ENCODE assay signal across 8 cellular contexts in the genomic region with DNA sequence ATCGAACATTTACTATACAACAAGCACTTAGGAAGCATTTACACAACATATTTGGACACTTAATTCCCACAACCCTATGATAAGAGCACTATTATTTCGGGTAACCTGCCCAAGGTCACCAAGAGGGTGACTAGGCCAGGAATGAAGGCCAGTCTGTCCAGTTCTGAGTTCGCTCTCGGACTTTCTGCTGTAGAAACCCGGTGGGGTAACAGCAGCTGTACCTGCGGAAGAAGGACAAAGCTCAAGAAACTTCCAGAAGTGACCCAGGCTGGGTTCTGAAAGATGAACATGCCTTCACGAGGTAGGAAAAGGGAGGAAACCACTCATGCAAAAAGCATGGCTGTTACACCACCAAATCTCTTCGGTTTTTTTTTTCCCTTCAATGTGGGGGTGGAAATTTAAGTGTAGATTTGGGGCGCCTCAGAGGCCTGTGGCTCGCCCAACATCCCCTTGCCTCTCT. TPM values are rescaled to one million over a fixed set of nuclear protein-coding genes. Genes with fewer than 3 reads are reported as not detected.
DNase-seq lines count a peak whose midpoint lies in the region; ATAC-seq lines count a peak whose summit lies in the region.

No MANE protein-coding gene starts in this region.

- H3K9me3 ChIP-seq in stomach smooth muscle (ENCODE audit: control insufficient read depth in 2 of 2, low read length in 2 of 2) = no peaks in the 10 kb centered on the region

- H3K36me3 Mint-ChIP-seq in activated T-helper 2 cell treated with anti-CD3 and anti-CD28 coated beads, Interferon-gamma antibody, Interleukin-2, Interleukin-4, amounts not matched to agents 10 μg/mL and 5 μg/mL and 100 μg/mL, durations not matched to agents 14 hours and 24 hours and 36 hours (ENCODE audit: low read depth) = no peaks in the 10 kb centered on the region
- peaks cover 0 to under 1% (median 0%) of the 10 kb centered on the region in 3 donors for H3K36me3 Mint-ChIP-seq in immature natural killer cell

- H3K4me1 Mint-ChIP-seq in activated T-helper 2 cell treated with anti-CD3 and anti-CD28 coated beads, Interferon-gamma antibody, Interleukin-2, Interleukin-4, amounts not matched to agents 10 μg/mL and 5 μg/mL and 100 μg/mL, durations not matched to agents 14 hours and 24 hours and 36 hours (ENCODE audit: low read depth) = peaks cover 11% of the 10 kb centered on the region
- H3K4me1 Mint-ChIP-seq in immature natural killer cell = peaks cover 15 to 18% of the 10 kb centered on the region in 2 donors

- peak overlapping the region; percentile 65 to 83 for H3K9ac ChIP-seq in stomach smooth muscle (ENCODE audit: low read length in 2 of 2)

- H3K4me1 ChIP-seq in stomach smooth muscle (ENCODE audit: control insufficient read depth, insufficient read depth, low read length) = peaks cover 7% of the 10 kb centered on the region

- H3K9me3 Mint-ChIP-seq in activated T-helper 2 cell treated with anti-CD3 and anti-CD28 coated beads, Interferon-gamma antibody, Interleukin-2, Interleukin-4, amounts not matched to agents 10 μg/mL and 5 μg/mL and 100 μg/mL, durations not matched to agents 14 hours and 24 hours and 36 hours = no peaks in the 10 kb centered on the region
- no peaks in the 10 kb centered on the region for H3K9me3 Mint-ChIP-seq in immature natural killer cell

- peaks cover 4% of the 10 kb centered on the region for H3K27me3 Mint-ChIP-seq in activated T-helper 2 cell treated with anti-CD3 and anti-CD28 coated beads, Interferon-gamma antibody, Interleukin-2, Interleukin-4, amounts not matched to agents 10 μg/mL and 5 μg/mL and 100 μg/mL, durations not matched to agents 14 hours and 24 hours and 36 hours (ENCODE audit: low read depth)
- peaks cover 4 to 10% (median 5%) of the 10 kb centered on the region in 3 donors for H3K27me3 Mint-ChIP-seq in immature natural killer cell (ENCODE audit: low read depth in 3 of 3)

- peak overlapping the region; percentile 95 for H3K4me3 Mint-ChIP-seq in activated T-helper 2 cell treated with anti-CD3 and anti-CD28 coated beads, Interferon-gamma antibody, Interleukin-2, Interleukin-4, amounts not matched to agents 10 μg/mL and 5 μg/mL and 100 μg/mL, durations not matched to agents 14 hours and 24 hours and 36 hours (ENCODE audit: low read depth)
- H3K4me3 Mint-ChIP-seq in immature natural killer cell = peak overlapping the region; percentile 78 to 94 (median 88)

- no peaks in the 10 kb centered on the region for H3K36me3 ChIP-seq in stomach smooth muscle (ENCODE audit: control insufficient read depth in 2 of 2, insufficient read depth in 2 of 2, low read length in 2 of 2)

- H3K27ac Mint-ChIP-seq in activated T-helper 2 cell treated with anti-CD3 and anti-CD28 coated beads, Interferon-gamma antibody, Interleukin-2, Interleukin-4, amounts not matched to agents 10 μg/mL and 5 μg/mL and 100 μg/mL, durations not matched to agents 14 hours and 24 hours and 36 hours = peak overlapping the region; percentile 96
- peak overlapping the region; percentile 92 to 96 (median 94) for H3K27ac Mint-ChIP-seq in immature natural killer cell

- ATAC-seq in esophagus mucosa (no peak), GM21786 (IDR thresholded peaks at IDR 0.05; ENCODE audit: unreplicated experiment) (no peak)

- peak overlapping the region; percentile 70 for H3K27ac ChIP-seq in stomach smooth muscle (ENCODE audit: low read length)

- H3K27me3 ChIP-seq in stomach smooth muscle (ENCODE audit: control insufficient read depth in 1 of 2, insufficient read depth in 2 of 2, low read length in 2 of 2) = peaks cover 0 to 2% of the 10 kb centered on the region in 2 donors

- peak overlapping the region; percentile 84 to 89 for H3K4me3 ChIP-seq in stomach smooth muscle (ENCODE audit: low read length in 2 of 2)

- DNase-seq in NCI-H748 (lab: John Stamatoyannopoulos, UW; ENCODE audit: unreplicated experiment) = peak; percentile 31
- no peak for DNase-seq in NCI-H748 treated with DMSO at 0.1 percent for 48 hours (lab: John Stamatoyannopoulos, UW)
- DNase-seq in activated T-helper 2 cell treated with anti-CD3 and anti-CD28 coated beads, Interferon-gamma antibody, Interleukin-2, Interleukin-4, amounts not matched to agents 10 μg/mL and 5 μg/mL and 100 μg/mL, durations not matched to agents 14 hours and 24 hours and 36 hours (ENCODE audit: low spot score) = no peak
- no peak for DNase-seq in immature natural killer cell
- DNase-seq in ureter (ENCODE audit: low spot score) = no peak

- intact Hi-C loops in activated T-helper 2 cell treated with anti-CD3 and anti-CD28 coated beads, Interferon-gamma antibody, Interleukin-2, Interleukin-4, amounts not matched to agents 10 μg/mL and 5 μg/mL and 100 μg/mL, durations not matched to agents 14 hours and 24 hours and 36 hours (cut with micrococcal nuclease) = loop anchor here (1.0 kb wide), 2 partner anchors 15 to 25 kb away; a partner anchor contains a TSS

RNA-seq across cellular contexts. Expression of a gene that starts 10.8 kb away (rescaled TPM):
- not detected in 2 replicates for total RNA-seq in activated T-helper 2 cell treated with anti-CD3 and anti-CD28 coated beads, Interferon-gamma antibody, Interleukin-2, Interleukin-4, amounts not matched to agents 10 μg/mL and 5 μg/mL and 100 μg/mL, durations not matched to agents 14 hours and 24 hours and 36 hours
- under 1 TPM in 1 of 3 donors, not detected in 2; 0.76 TPM for polyA plus RNA-seq in immature natural killer cell
- total RNA-seq in esophagus mucosa = not detected
- not detected for total RNA-seq in ureter

RNA-seq across cellular contexts. Expression of a gene that starts 14.7 kb away (rescaled TPM):
- total RNA-seq in activated T-helper 2 cell treated with anti-CD3 and anti-CD28 coated beads, Interferon-gamma antibody, Interleukin-2, Interleukin-4, amounts not matched to agents 10 μg/mL and 5 μg/mL and 100 μg/mL, durations not matched to agents 14 hours and 24 hours and 36 hours = 2.0 and 2.2 TPM in 2 replicates
- polyA plus RNA-seq in immature natural killer cell = 1 to 10 TPM in 2 of 3 donors, not detected in 1; 1.5 to 1.9 TPM
- 0.64 TPM for total RNA-seq in esophagus mucosa
- total RNA-seq in ureter = not detected

RNA-seq across cellular contexts. Expression of a gene that starts 23.8 kb away (rescaled TPM):
- total RNA-seq in activated T-helper 2 cell treated with anti-CD3 and anti-CD28 coated beads, Interferon-gamma antibody, Interleukin-2, Interleukin-4, amounts not matched to agents 10 μg/mL and 5 μg/mL and 100 μg/mL, durations not matched to agents 14 hours and 24 hours and 36 hours = 2,603 and 2,662 TPM in 2 replicates
- polyA plus RNA-seq in immature natural killer cell = not detected
- total RNA-seq in esophagus mucosa = 20,765 TPM
- total RNA-seq in ureter = 1,538 TPM

RNA-seq across cellular contexts. Expression of a gene that starts 25.1 kb away (rescaled TPM):
- 5,714 and 6,075 TPM in 2 replicates for total RNA-seq in activated T-helper 2 cell treated with anti-CD3 and anti-CD28 coated beads, Interferon-gamma antibody, Interleukin-2, Interleukin-4, amounts not matched to agents 10 μg/mL and 5 μg/mL and 100 μg/mL, durations not matched to agents 14 hours and 24 hours and 36 hours
- 10 to 100 TPM in 1 of 3 donors, not detected in 2; 70.0 TPM for polyA plus RNA-seq in immature natural killer cell
- 53,824 TPM for total RNA-seq in esophagus mucosa
- 8,888 TPM for total RNA-seq in ureter

RNA-seq across cellular contexts. Expression of a gene that starts 51.3 kb away (rescaled TPM):
- 44.4 and 45.4 TPM in 2 replicates for total RNA-seq in activated T-helper 2 cell treated with anti-CD3 and anti-CD28 coated beads, Interferon-gamma antibody, Interleukin-2, Interleukin-4, amounts not matched to agents 10 μg/mL and 5 μg/mL and 100 μg/mL, durations not matched to agents 14 hours and 24 hours and 36 hours
- polyA plus RNA-seq in immature natural killer cell = 100 to 1,000 TPM; 132 to 310 (median 240) TPM
- total RNA-seq in esophagus mucosa (23.6 TPM), ureter (166 TPM)
